In the genomic region with DNA sequence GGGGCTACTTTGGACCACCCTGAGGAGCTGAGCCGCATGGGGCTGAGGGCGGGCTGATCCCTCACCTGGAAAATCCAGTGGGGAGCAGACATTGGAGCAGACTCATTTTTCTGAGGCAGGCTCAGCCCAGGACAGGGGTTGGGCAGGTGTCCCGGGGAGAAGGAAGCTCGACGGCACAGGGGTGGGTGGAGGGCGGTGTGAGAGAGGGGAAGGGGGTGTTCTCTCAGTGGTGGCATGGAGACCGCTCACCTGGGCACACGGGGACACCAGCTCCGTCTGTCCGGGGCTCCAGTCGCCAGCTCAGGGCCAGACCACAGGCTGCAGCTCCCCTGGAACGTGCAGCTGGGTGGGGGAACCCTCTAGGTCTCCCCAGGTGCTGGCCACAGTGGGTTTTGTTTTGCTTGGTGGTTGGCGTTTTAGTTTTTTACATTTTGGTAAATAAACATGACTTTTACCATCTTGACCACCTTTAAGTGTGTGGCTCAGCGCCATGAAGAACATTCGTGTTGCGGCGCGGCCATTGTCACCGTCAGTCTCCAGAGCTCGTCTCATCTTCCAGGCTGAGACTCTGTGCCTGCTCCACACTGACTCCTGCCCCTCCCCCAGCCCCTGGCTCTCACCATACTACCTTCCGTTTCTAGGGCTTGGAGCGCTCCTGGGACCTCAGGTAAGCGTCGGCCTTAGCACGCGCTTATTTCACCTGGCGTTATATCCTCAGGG, we compare ENCODE assay signal across 32 cellular contexts. TPM values are rescaled to one million over a fixed set of nuclear protein-coding genes. Genes with fewer than 3 reads are reported as not detected.
"Had no signal": no experiment of that assay in that cellular context is flagged by ENCODE, and none has a peak within 500 bp of the region (broad histone marks: within the 10 kb centered on the region; RNA-seq: fewer than 3 reads in every experiment).

No MANE protein-coding gene starts in this region.

- H3K27me3 Mint-ChIP-seq: naive thymus-derived CD4-positive, alpha-beta T cell had no signal

- H2AFZ ChIP-seq: hepatocyte had no signal

- H3K4me1 Mint-ChIP-seq: naive thymus-derived CD4-positive, alpha-beta T cell; nephron; stimulated activated memory B cell treated with anti-CD40 and anti-IgM and Interleukin-4, amounts not matched to agents 10 μg/mL and 1 μg/mL and 100 μg/mL, for 72 hours had no signal

- H3K4me1 ChIP-seq: sigmoid colon, tibial artery had no signal

- H3K4me3 ChIP-seq: cardiac muscle cell, coronary artery, gastrocnemius medialis, heart left ventricle, hepatocyte, ovary, sigmoid colon, testis, tibial artery, upper lobe of left lung had no signal

- H3K36me3 ChIP-seq: cardiac muscle cell, gastrocnemius medialis, heart left ventricle, ovary, sigmoid colon, tibial artery, upper lobe of left lung had no signal

- H3K27me3 ChIP-seq: gastrocnemius medialis, heart left ventricle, hepatocyte, ovary, testis, upper lobe of left lung had no signal

- H3K79me2 ChIP-seq: hepatocyte had no signal

- H3K27ac ChIP-seq: cardiac muscle cell, coronary artery, epithelial cell of prostate, gastrocnemius medialis, hepatocyte, ovary, sigmoid colon, testis, tibial artery, upper lobe of left lung had no signal

- H3K4me3 Mint-ChIP-seq: effector memory CD8-positive, alpha-beta T cell; mesothelial cell of epicardium; naive thymus-derived CD4-positive, alpha-beta T cell; nephron; stimulated activated memory B cell treated with anti-CD40 and anti-IgM and Interleukin-4, amounts not matched to agents 10 μg/mL and 1 μg/mL and 100 μg/mL, for 72 hours had no signal

- H3K36me3 Mint-ChIP-seq: mesothelial cell of epicardium; naive thymus-derived CD4-positive, alpha-beta T cell; stimulated activated memory B cell treated with anti-CD40 and anti-IgM and Interleukin-4, amounts not matched to agents 10 μg/mL and 1 μg/mL and 100 μg/mL, for 72 hours had no signal

- ATAC-seq: effector memory CD8-positive, alpha-beta T cell; esophagus mucosa; gastrocnemius medialis; heart left ventricle; left colon; naive thymus-derived CD4-positive, alpha-beta T cell; stimulated activated memory B cell treated with anti-CD40 and anti-IgM and Interleukin-4, amounts not matched to agents 10 μg/mL and 1 μg/mL and 100 μg/mL, for 72 hours; stimulated activated naive CD8-positive, alpha-beta T cell treated with anti-CD3 and anti-CD28 coated beads, Interleukin-15, Interleukin-2, amounts not matched to agents 100 U/mL and 50 U/mL, for 24 hours had no signal

- H3K9me3 Mint-ChIP-seq: effector memory CD8-positive, alpha-beta T cell; naive thymus-derived CD4-positive, alpha-beta T cell had no signal

- H3K27ac Mint-ChIP-seq: effector memory CD8-positive, alpha-beta T cell; mesothelial cell of epicardium; naive thymus-derived CD4-positive, alpha-beta T cell; nephron; stimulated activated memory B cell treated with anti-CD40 and anti-IgM and Interleukin-4, amounts not matched to agents 10 μg/mL and 1 μg/mL and 100 μg/mL, for 72 hours had no signal

- H3K4me2 ChIP-seq: hepatocyte had no signal

- H3K9me3 ChIP-seq: gastrocnemius medialis, ovary, sigmoid colon, testis, upper lobe of left lung had no signal

- DNase-seq: effector memory CD8-positive, alpha-beta T cell; foreskin fibroblast; gastrocnemius medialis; left colon; mesenchymal stem cell; naive thymus-derived CD4-positive, alpha-beta T cell; occipital lobe; retina; sigmoid colon; stimulated activated CD4-positive, alpha-beta T cell treated with anti-CD3 and anti-CD28 coated beads, Interleukin-4, amount 100 ng/mL, for 4 hours; stimulated activated naive CD8-positive, alpha-beta T cell treated with anti-CD3 and anti-CD28 coated beads, Interleukin-15, Interleukin-2, amounts not matched to agents 100 U/mL and 50 U/mL, for 24 hours; substantia nigra; testis; tibial artery had no signal

RNA-seq across cellular contexts. Expression of gene MAB21L4, which starts 4.3 kb away (rescaled TPM):
- total RNA-seq: cardiac muscle cell; dermis microvascular lymphatic vessel endothelial cell; gastrocnemius medialis; glomerular endothelial cell; lung microvascular endothelial cell; naive thymus-derived CD4-positive, alpha-beta T cell; occipital lobe; posterior vena cava; pulmonary artery endothelial cell; sigmoid colon; skeletal muscle tissue; testis had no signal
- polyA plus RNA-seq: cardiac muscle cell; naive thymus-derived CD4-positive, alpha-beta T cell had no signal

RNA-seq across cellular contexts. Expression of gene CROCC2, which starts 5.8 kb away (rescaled TPM):
- total RNA-seq: cardiac muscle cell, dermis microvascular lymphatic vessel endothelial cell, glomerular endothelial cell, heart left ventricle, kidney epithelial cell, lung microvascular endothelial cell, pulmonary artery endothelial cell, sigmoid colon had no signal
- polyA plus RNA-seq: cardiac muscle cell; heart left ventricle; naive thymus-derived CD4-positive, alpha-beta T cell had no signal

RNA-seq across cellular contexts. Expression of gene AGXT, which starts 31.7 kb away (rescaled TPM):
- total RNA-seq: dermis microvascular lymphatic vessel endothelial cell; esophagus mucosa; glomerular endothelial cell; heart left ventricle; lung microvascular endothelial cell; mesothelial cell of epicardium; naive thymus-derived CD4-positive, alpha-beta T cell; occipital lobe; posterior vena cava; pulmonary artery endothelial cell; sigmoid colon; skeletal muscle tissue had no signal
- polyA plus RNA-seq: naive thymus-derived CD4-positive, alpha-beta T cell had no signal
